In the genomic region with DNA sequence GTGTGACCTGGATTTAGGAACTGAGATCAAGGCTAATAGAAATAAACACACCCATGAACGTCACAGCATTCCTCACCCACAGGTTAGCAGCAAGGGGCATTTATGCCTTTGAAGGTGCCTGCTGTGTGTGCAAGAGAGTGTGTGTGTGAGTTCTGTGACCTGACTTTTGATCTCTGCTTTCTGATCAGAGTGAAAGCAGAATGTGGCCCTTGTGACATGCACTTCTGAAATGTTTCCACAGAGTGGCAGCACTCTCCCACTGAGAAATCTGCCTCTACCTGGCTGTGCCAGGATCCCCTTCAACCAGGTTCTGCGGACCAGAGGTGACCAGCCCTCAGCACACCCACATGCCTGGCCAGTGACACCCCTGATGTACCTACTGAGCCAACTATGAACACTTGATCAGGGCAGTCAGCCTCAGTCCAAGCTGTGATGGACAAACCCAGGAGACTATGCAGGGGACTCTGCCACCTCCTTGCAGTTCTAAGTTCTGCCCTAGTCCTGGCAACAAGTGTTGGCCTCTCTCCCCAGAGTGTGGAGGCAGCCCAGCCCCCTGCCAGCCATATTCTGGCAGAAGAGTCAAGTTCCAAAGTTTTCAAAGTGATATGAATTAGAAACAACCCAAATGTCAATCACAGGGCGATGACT, we compare ENCODE assay signal across 1 cellular context.
TF ChIP-seq lines count a peak whose summit lies in the region.

No MANE protein-coding gene starts in this region.

TF ChIP-seq in HepG2, 621 proteins besides CTCF, POLR2A, EP300 and RAD21 (continued from another document):
- TF ChIP-seq, protein P1, sequence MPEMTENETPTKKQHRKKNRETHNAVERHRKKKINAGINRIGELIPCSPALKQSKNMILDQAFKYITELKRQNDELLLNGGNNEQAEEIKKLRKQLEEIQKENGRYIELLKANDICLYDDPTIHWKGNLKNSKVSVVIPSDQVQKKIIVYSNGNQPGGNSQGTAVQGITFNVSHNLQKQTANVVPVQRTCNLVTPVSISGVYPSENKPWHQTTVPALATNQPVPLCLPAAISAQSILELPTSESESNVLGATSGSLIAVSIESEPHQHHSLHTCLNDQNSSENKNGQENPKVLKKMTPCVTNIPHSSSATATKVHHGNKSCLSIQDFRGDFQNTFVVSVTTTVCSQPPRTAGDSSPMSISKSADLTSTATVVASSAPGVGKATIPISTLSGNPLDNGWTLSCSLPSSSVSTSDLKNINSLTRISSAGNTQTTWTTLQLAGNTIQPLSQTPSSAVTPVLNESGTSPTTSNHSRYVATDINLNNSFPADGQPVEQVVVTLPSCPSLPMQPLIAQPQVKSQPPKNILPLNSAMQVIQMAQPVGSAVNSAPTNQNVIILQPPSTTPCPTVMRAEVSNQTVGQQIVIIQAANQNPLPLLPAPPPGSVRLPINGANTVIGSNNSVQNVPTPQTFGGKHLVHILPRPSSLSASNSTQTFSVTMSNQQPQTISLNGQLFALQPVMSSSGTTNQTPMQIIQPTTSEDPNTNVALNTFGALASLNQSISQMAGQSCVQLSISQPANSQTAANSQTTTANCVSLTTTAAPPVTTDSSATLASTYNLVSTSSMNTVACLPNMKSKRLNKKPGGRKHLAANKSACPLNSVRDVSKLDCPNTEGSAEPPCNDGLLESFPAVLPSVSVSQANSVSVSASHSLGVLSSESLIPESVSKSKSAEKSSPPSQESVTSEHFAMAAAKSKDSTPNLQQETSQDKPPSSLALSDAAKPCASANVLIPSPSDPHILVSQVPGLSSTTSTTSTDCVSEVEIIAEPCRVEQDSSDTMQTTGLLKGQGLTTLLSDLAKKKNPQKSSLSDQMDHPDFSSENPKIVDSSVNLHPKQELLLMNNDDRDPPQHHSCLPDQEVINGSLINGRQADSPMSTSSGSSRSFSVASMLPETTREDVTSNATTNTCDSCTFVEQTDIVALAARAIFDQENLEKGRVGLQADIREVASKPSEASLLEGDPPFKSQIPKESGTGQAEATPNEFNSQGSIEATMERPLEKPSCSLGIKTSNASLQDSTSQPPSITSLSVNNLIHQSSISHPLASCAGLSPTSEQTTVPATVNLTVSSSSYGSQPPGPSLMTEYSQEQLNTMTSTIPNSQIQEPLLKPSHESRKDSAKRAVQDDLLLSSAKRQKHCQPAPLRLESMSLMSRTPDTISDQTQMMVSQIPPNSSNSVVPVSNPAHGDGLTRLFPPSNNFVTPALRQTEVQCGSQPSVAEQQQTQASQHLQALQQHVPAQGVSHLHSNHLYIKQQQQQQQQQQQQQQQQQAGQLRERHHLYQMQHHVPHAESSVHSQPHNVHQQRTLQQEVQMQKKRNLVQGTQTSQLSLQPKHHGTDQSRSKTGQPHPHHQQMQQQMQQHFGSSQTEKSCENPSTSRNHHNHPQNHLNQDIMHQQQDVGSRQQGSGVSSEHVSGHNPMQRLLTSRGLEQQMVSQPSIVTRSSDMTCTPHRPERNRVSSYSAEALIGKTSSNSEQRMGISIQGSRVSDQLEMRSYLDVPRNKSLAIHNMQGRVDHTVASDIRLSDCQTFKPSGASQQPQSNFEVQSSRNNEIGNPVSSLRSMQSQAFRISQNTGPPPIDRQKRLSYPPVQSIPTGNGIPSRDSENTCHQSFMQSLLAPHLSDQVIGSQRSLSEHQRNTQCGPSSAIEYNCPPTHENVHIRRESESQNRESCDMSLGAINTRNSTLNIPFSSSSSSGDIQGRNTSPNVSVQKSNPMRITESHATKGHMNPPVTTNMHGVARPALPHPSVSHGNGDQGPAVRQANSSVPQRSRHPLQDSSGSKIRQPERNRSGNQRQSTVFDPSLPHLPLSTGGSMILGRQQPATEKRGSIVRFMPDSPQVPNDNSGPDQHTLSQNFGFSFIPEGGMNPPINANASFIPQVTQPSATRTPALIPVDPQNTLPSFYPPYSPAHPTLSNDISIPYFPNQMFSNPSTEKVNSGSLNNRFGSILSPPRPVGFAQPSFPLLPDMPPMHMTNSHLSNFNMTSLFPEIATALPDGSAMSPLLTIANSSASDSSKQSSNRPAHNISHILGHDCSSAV (CRISPR knock-in tag; IDR thresholded peaks at IDR 0.05; ENCODE audit: borderline replicate concordance) = no peak
- TF ChIP-seq, protein P2, sequence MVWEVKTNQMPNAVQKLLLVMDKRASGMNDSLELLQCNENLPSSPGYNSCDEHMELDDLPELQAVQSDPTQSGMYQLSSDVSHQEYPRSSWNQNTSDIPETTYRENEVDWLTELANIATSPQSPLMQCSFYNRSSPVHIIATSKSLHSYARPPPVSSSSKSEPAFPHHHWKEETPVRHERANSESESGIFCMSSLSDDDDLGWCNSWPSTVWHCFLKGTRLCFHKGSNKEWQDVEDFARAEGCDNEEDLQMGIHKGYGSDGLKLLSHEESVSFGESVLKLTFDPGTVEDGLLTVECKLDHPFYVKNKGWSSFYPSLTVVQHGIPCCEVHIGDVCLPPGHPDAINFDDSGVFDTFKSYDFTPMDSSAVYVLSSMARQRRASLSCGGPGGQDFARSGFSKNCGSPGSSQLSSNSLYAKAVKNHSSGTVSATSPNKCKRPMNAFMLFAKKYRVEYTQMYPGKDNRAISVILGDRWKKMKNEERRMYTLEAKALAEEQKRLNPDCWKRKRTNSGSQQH (CRISPR knock-in tag; IDR thresholded peaks at IDR 0.05; ENCODE audit: low read depth) = no peak
- TF ChIP-seq ZNF703 (CRISPR knock-in tag; IDR thresholded peaks at IDR 0.05; ENCODE audit: borderline replicate concordance) (no peak), ZFP62 (CRISPR knock-in tag; IDR thresholded peaks at IDR 0.05) (no peak), ZNF563 (CRISPR knock-in tag; IDR thresholded peaks at IDR 0.05) (no peak), SRSF1 (optimal IDR thresholded peaks at IDR 0.05; ENCODE audit: low read depth, low read length) (no peak), SP140L (CRISPR knock-in tag; IDR thresholded peaks at IDR 0.05; ENCODE audit: borderline replicate concordance) (no peak), ZNF337 (CRISPR knock-in tag; IDR thresholded peaks at IDR 0.05; ENCODE audit: borderline replicate concordance, low read depth) (no peak), PHF5A (CRISPR knock-in tag; IDR thresholded peaks at IDR 0.05; ENCODE audit: low read depth, unreplicated experiment) (no peak), GATAD2A (CRISPR knock-in tag; IDR thresholded peaks at IDR 0.05) (0 out of 2 replicates have a peak, but pooled peaks have one; percentile 21), SOX6 (IDR thresholded peaks at IDR 0.05) (no peak), SOX6 (CRISPR knock-in tag; IDR thresholded peaks at IDR 0.05) (peak; percentile 28; the same call in 1 of the 2 replicates), ZZZ3 (CRISPR knock-in tag; IDR thresholded peaks at IDR 0.05; ENCODE audit: borderline replicate concordance) (no peak), NONO (IDR thresholded peaks at IDR 0.05) (no peak), NONO (CRISPR knock-in tag; conservative IDR thresholded peaks at IDR 0.05) (no peak), HNRNPUL1 (IDR thresholded peaks at IDR 0.05; ENCODE audit: low read depth, low read length) (no peak), SNRNP70 (IDR thresholded peaks at IDR 0.05; ENCODE audit: low read depth, low read length) (no peak), FOXA3 (CRISPR knock-in tag; IDR thresholded peaks at IDR 0.05) (0 out of 2 replicates have a peak, but pooled peaks have one; percentile 20), NCOA2 (CRISPR knock-in tag; IDR thresholded peaks at IDR 0.05) (no peak), IRX3 (CRISPR knock-in tag; IDR thresholded peaks at IDR 0.05; ENCODE audit: borderline replicate concordance, low read depth) (no peak), CAMTA2 (CRISPR knock-in tag; IDR thresholded peaks at IDR 0.05; ENCODE audit: borderline replicate concordance) (no peak), FOXJ3 (CRISPR knock-in tag; IDR thresholded peaks at IDR 0.05; ENCODE audit: borderline replicate concordance) (no peak), CHCHD3 (CRISPR knock-in tag; IDR thresholded peaks at IDR 0.05) (no peak), MIXL1 (CRISPR knock-in tag; IDR thresholded peaks at IDR 0.05) (no peak), SMC3 (IDR thresholded peaks at IDR 0.05; ENCODE audit: low read length) (peak; percentile 90), SMARCE1 (IDR thresholded peaks at IDR 0.05; ENCODE audit: borderline replicate concordance) (no peak), ZNF567 (CRISPR knock-in tag; IDR thresholded peaks at IDR 0.05; ENCODE audit: borderline replicate concordance) (no peak), GABPA (IDR thresholded peaks at IDR 0.05; ENCODE audit: low read depth, low read length) (no peak), GABPA (CRISPR knock-in tag; IDR thresholded peaks at IDR 0.05; ENCODE audit: low read depth) (no peak), HOXA7 (CRISPR knock-in tag; IDR thresholded peaks at IDR 0.05) (no peak), ZNF549 (CRISPR knock-in tag; IDR thresholded peaks at IDR 0.05) (no peak)
- TF ChIP-seq, protein P3, sequence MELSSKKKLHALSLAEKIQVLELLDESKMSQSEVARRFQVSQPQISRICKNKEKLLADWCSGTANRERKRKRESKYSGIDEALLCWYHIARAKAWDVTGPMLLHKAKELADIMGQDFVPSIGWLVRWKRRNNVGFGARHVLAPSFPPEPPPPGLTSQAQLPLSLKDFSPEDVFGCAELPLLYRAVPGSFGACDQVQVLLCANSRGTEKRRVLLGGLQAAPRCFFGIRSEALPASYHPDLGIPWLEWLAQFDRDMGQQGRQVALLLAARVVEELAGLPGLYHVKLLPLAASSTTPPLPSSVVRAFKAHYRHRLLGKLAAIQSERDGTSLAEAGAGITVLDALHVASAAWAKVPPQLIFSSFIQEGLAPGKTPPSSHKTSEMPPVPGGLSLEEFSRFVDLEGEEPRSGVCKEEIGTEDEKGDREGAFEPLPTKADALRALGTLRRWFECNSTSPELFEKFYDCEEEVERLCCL (CRISPR knock-in tag; IDR thresholded peaks at IDR 0.05; ENCODE audit: borderline replicate concordance) = no peak
- TF ChIP-seq, protein P4, sequence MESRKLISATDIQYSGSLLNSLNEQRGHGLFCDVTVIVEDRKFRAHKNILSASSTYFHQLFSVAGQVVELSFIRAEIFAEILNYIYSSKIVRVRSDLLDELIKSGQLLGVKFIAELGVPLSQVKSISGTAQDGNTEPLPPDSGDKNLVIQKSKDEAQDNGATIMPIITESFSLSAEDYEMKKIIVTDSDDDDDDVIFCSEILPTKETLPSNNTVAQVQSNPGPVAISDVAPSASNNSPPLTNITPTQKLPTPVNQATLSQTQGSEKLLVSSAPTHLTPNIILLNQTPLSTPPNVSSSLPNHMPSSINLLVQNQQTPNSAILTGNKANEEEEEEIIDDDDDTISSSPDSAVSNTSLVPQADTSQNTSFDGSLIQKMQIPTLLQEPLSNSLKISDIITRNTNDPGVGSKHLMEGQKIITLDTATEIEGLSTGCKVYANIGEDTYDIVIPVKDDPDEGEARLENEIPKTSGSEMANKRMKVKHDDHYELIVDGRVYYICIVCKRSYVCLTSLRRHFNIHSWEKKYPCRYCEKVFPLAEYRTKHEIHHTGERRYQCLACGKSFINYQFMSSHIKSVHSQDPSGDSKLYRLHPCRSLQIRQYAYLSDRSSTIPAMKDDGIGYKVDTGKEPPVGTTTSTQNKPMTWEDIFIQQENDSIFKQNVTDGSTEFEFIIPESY (CRISPR knock-in tag; IDR thresholded peaks at IDR 0.05) = no peak
- TF ChIP-seq, protein P5, sequence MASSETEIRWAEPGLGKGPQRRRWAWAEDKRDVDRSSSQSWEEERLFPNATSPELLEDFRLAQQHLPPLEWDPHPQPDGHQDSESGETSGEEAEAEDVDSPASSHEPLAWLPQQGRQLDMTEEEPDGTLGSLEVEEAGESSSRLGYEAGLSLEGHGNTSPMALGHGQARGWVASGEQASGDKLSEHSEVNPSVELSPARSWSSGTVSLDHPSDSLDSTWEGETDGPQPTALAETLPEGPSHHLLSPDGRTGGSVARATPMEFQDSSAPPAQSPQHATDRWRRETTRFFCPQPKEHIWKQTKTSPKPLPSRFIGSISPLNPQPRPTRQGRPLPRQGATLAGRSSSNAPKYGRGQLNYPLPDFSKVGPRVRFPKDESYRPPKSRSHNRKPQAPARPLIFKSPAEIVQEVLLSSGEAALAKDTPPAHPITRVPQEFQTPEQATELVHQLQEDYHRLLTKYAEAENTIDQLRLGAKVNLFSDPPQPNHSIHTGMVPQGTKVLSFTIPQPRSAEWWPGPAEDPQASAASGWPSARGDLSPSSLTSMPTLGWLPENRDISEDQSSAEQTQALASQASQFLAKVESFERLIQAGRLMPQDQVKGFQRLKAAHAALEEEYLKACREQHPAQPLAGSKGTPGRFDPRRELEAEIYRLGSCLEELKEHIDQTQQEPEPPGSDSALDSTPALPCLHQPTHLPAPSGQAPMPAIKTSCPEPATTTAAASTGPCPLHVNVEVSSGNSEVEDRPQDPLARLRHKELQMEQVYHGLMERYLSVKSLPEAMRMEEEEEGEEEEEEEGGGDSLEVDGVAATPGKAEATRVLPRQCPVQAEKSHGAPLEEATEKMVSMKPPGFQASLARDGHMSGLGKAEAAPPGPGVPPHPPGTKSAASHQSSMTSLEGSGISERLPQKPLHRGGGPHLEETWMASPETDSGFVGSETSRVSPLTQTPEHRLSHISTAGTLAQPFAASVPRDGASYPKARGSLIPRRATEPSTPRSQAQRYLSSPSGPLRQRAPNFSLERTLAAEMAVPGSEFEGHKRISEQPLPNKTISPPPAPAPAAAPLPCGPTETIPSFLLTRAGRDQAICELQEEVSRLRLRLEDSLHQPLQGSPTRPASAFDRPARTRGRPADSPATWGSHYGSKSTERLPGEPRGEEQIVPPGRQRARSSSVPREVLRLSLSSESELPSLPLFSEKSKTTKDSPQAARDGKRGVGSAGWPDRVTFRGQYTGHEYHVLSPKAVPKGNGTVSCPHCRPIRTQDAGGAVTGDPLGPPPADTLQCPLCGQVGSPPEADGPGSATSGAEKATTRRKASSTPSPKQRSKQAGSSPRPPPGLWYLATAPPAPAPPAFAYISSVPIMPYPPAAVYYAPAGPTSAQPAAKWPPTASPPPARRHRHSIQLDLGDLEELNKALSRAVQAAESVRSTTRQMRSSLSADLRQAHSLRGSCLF (CRISPR knock-in tag; IDR thresholded peaks at IDR 0.05; ENCODE audit: borderline replicate concordance) = no peak
- TF ChIP-seq, protein P6, sequence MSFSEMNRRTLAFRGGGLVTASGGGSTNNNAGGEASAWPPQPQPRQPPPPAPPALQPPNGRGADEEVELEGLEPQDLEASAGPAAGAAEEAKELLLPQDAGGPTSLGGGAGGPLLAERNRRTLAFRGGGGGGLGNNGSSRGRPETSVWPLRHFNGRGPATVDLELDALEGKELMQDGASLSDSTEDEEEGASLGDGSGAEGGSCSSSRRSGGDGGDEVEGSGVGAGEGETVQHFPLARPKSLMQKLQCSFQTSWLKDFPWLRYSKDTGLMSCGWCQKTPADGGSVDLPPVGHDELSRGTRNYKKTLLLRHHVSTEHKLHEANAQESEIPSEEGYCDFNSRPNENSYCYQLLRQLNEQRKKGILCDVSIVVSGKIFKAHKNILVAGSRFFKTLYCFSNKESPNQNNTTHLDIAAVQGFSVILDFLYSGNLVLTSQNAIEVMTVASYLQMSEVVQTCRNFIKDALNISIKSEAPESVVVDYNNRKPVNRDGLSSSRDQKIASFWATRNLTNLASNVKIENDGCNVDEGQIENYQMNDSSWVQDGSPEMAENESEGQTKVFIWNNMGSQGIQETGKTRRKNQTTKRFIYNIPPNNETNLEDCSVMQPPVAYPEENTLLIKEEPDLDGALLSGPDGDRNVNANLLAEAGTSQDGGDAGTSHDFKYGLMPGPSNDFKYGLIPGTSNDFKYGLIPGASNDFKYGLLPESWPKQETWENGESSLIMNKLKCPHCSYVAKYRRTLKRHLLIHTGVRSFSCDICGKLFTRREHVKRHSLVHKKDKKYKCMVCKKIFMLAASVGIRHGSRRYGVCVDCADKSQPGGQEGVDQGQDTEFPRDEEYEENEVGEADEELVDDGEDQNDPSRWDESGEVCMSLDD (CRISPR knock-in tag; IDR thresholded peaks at IDR 0.05; ENCODE audit: borderline replicate concordance) = no peak
- TF ChIP-seq, protein P7, sequence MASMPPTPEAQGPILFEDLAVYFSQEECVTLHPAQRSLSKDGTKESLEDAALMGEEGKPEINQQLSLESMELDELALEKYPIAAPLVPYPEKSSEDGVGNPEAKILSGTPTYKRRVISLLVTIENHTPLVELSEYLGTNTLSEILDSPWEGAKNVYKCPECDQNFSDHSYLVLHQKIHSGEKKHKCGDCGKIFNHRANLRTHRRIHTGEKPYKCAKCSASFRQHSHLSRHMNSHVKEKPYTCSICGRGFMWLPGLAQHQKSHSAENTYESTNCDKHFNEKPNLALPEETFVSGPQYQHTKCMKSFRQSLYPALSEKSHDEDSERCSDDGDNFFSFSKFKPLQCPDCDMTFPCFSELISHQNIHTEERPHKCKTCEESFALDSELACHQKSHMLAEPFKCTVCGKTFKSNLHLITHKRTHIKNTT (CRISPR knock-in tag; IDR thresholded peaks at IDR 0.05) = no peak
